23 cellular contexts compared by ENCODE assay signal in genomic region chr3:9994086-9994844, GRCh38. TPM values are rescaled to one million over a fixed set of nuclear protein-coding genes. Genes with fewer than 3 reads are reported as not detected.
DNase-seq lines count a peak whose midpoint lies in the region; ATAC-seq and TF ChIP-seq lines count a peak whose summit lies in the region.
"Had no signal": no experiment of that assay in that cellular context is flagged by ENCODE, and none has a peak within 500 bp of the region (broad histone marks: within the 10 kb centered on the region; RNA-seq: fewer than 3 reads in every experiment).

No MANE protein-coding gene starts in this region.

- no peak overlapping the region for H3K4ac ChIP-seq in IMR-90 (ENCODE audit: low read depth, low read length)

- no peak for TF ChIP-seq RAD21 in IMR-90 (IDR thresholded peaks at IDR 0.05; ENCODE audit: low read length)

- H3K14ac ChIP-seq in IMR-90 (replicated peaks; ENCODE audit: low read depth, low read length): no peak overlapping the region

- H2AK5ac ChIP-seq in IMR-90 (ENCODE audit: low read depth, low read length): no peak overlapping the region

- no peak overlapping the region for H3K4me3 Mint-ChIP-seq in stimulated activated naive B cell treated with anti-CD40 and anti-IgM and Interleukin-4, amounts not matched to agents 10 μg/mL and 1 μg/mL and 100 μg/mL, for 72 hours
- H3K4me3 Mint-ChIP-seq in naive thymus-derived CD4-positive, alpha-beta T cell: no peak overlapping the region
- H3K4me3 Mint-ChIP-seq: activated naive CD4-positive, alpha-beta T cell treated with anti-CD3 and anti-CD28 coated beads, Interleukin-2, amount 50 U/mL, for 24 hours; brain; GM23338 had no signal

- H3K4me3 ChIP-seq in IMR-90 (ENCODE audit: insufficient read depth, low read depth, low read length) (no peak overlapping the region; the same call in 1 of the 2 replicates), breast epithelium (no peak overlapping the region)
- H3K4me3 ChIP-seq in naive thymus-derived CD4-positive, alpha-beta T cell (ENCODE audit: low read length): no peak overlapping the region
- H3K4me3 ChIP-seq: GM12878, GM23338, pancreas, tibial artery had no signal

- H2BK15ac ChIP-seq in IMR-90 (ENCODE audit: low read depth, low read length): no peak overlapping the region

- H3K4me2 ChIP-seq in IMR-90 (ENCODE audit: low read depth, low read length): peak overlapping the region; percentile 74
- H3K4me2 ChIP-seq: GM23338 had no signal

- peaks cover 19 to 25% of the 10 kb centered on the region in 2 experiments for H3K79me1 ChIP-seq in IMR-90 (ENCODE audit: low read depth in 1 of 2, low read length in 2 of 2)

- H3K36me3 ChIP-seq in IMR-90 (ENCODE audit: control insufficient read depth, insufficient read depth, low read length) (peaks cover 6% of the 10 kb centered on the region; the same call in 1 of the 2 replicates), breast epithelium (no peaks in the 10 kb centered on the region)
- H3K36me3 ChIP-seq in naive thymus-derived CD4-positive, alpha-beta T cell (ENCODE audit: control insufficient read depth in 2 of 3, insufficient read depth in 3 of 3, low read length in 3 of 3): peaks cover 0 to 5% (median 0%) of the 10 kb centered on the region in 3 experiments
- H3K36me3 ChIP-seq: BE2C, pancreas had no signal

- 80% methylated on average over 1 of the region's 10 CpGs; no CpG with 5 or more reads in 1 of the 2 experiments for WGBS in IMR-90 (ENCODE audit: extremely low coverage in 2 of 2, insufficient read length in 1 of 2), 2 experiments

- H3K27ac Mint-ChIP-seq in stimulated activated naive B cell treated with anti-CD40 and anti-IgM and Interleukin-4, amounts not matched to agents 10 μg/mL and 1 μg/mL and 100 μg/mL, for 72 hours: peak overlapping the region; percentile 33
- H3K27ac Mint-ChIP-seq in naive thymus-derived CD4-positive, alpha-beta T cell: no peak overlapping the region
- H3K27ac Mint-ChIP-seq: GM23338 had no signal

- no peak overlapping the region for H2BK5ac ChIP-seq in IMR-90 (ENCODE audit: low read depth, low read length, poor library complexity, severe bottlenecking)

- H3K4me1 ChIP-seq in IMR-90 (ENCODE audit: control insufficient read depth, insufficient read depth, low read length): peaks cover 6% of the 10 kb centered on the region; the same call in 1 of the 2 replicates
- no peaks in the 10 kb centered on the region for H3K4me1 ChIP-seq in breast epithelium
- H3K4me1 ChIP-seq in naive thymus-derived CD4-positive, alpha-beta T cell (ENCODE audit: control insufficient read depth in 2 of 2, insufficient read depth in 2 of 2, low read length in 2 of 2): no peaks in the 10 kb centered on the region
- H3K4me1 ChIP-seq: BE2C, pancreas, tibial artery had no signal

- intact Hi-C loops in IMR-90 (cut with micrococcal nuclease) (no loop called here), breast epithelium (cut with DNase I; ENCODE audit: low total_unique reads) (no loop called here), left ventricle myocardium superior (cut with micrococcal nuclease) (no loop called here)
- intact Hi-C loops in naive thymus-derived CD4-positive, alpha-beta T cell (cut with micrococcal nuclease): loop anchor here in 1 of 2 donors (1.0 kb wide), 1 partner anchor 53 kb away; no protein-coding TSS in a partner anchor

- ATAC-seq in IMR-90 (ENCODE audit: low read depth): peak; percentile 94
- no peak for ATAC-seq in stimulated activated naive B cell treated with anti-CD40 and anti-IgM and Interleukin-4, amounts not matched to agents 10 μg/mL and 1 μg/mL and 100 μg/mL, for 72 hours (replicated peaks)
- no peak for ATAC-seq in naive thymus-derived CD4-positive, alpha-beta T cell
- no peak for ATAC-seq in left ventricle myocardium superior
- ATAC-seq: foreskin keratinocyte, GM12878, GM23338, Panc1, pancreas had no signal

- in situ Hi-C loops in IMR-90 (cut with MboI; ENCODE audit: low sequenced_read_pairs): no loop called here

- CTCF ChIA-PET in IMR-90 (lab: Yijun Ruan, JAX): no interaction called here
- CTCF ChIA-PET in naive thymus-derived CD4-positive, alpha-beta T cell (lab: Charles Lee): interaction anchor here (0.5 kb wide), 1 partner anchor 81 kb away, joined by 3 read pairs; no protein-coding TSS in a partner anchor

- no peak overlapping the region for H4K5ac ChIP-seq in IMR-90 (ENCODE audit: low read depth, low read length)

- H4K91ac ChIP-seq in IMR-90 (ENCODE audit: insufficient read depth, low read depth, low read length): no peak overlapping the region

- no peaks in the 10 kb centered on the region for H3K9me3 ChIP-seq in IMR-90 (ENCODE audit: control insufficient read depth, insufficient read depth, low read length)
- no peaks in the 10 kb centered on the region for H3K9me3 ChIP-seq in breast epithelium
- H3K9me3 ChIP-seq in naive thymus-derived CD4-positive, alpha-beta T cell (ENCODE audit: control insufficient read depth in 2 of 3, low read length in 3 of 3): no peaks in the 10 kb centered on the region
- H3K9me3 ChIP-seq: BE2C, pancreas, tibial artery had no signal

- H3K9me1 ChIP-seq in IMR-90 (ENCODE audit: insufficient read depth, low read length): peaks cover 3% of the 10 kb centered on the region; the same call in 1 of the 2 replicates

- H3K56ac ChIP-seq in IMR-90 (ENCODE audit: extremely low read depth, insufficient read depth, low read length): no peak overlapping the region

- H4K20me1 ChIP-seq in IMR-90 (ENCODE audit: insufficient read depth, low read length): no peaks in the 10 kb centered on the region

- H3K9me3 Mint-ChIP-seq in stimulated activated naive B cell treated with anti-CD40 and anti-IgM and Interleukin-4, amounts not matched to agents 10 μg/mL and 1 μg/mL and 100 μg/mL, for 72 hours: no peaks in the 10 kb centered on the region
- no peaks in the 10 kb centered on the region for H3K9me3 Mint-ChIP-seq in naive thymus-derived CD4-positive, alpha-beta T cell
- H3K9me3 Mint-ChIP-seq: activated naive CD4-positive, alpha-beta T cell treated with anti-CD3 and anti-CD28 coated beads, Interleukin-2, amount 50 U/mL, for 24 hours; brain; GM23338 had no signal

- no peak overlapping the region for H2AK9ac ChIP-seq in IMR-90 (replicated peaks; ENCODE audit: low read depth, low read length, poor library complexity)

- no peak overlapping the region for H3K9ac ChIP-seq in IMR-90 (ENCODE audit: low read depth, low read length)

- no peak overlapping the region for H2BK20ac ChIP-seq in IMR-90 (ENCODE audit: low read depth, low read length)

- TF ChIP-seq POLR2A in IMR-90 (IDR thresholded peaks at IDR 0.05; ENCODE audit: low read depth, low read length) (no peak), breast epithelium (IDR thresholded peaks at IDR 0.05) (no peak)

- no peak for TF ChIP-seq CTCF in IMR-90 (conservative IDR thresholded peaks at IDR 0.05; ENCODE audit: low read depth, low read length)
- TF ChIP-seq CTCF in breast epithelium (IDR thresholded peaks at IDR 0.05): no peak

- H3K4me1 Mint-ChIP-seq in stimulated activated naive B cell treated with anti-CD40 and anti-IgM and Interleukin-4, amounts not matched to agents 10 μg/mL and 1 μg/mL and 100 μg/mL, for 72 hours: no peaks in the 10 kb centered on the region
- peaks cover 0 to 3% (median 0%) of the 10 kb centered on the region in 7 donors for H3K4me1 Mint-ChIP-seq in naive thymus-derived CD4-positive, alpha-beta T cell
- H3K4me1 Mint-ChIP-seq: activated naive CD4-positive, alpha-beta T cell treated with anti-CD3 and anti-CD28 coated beads, Interleukin-2, amount 50 U/mL, for 24 hours; brain; GM23338 had no signal

- H3K27me3 Mint-ChIP-seq in stimulated activated naive B cell treated with anti-CD40 and anti-IgM and Interleukin-4, amounts not matched to agents 10 μg/mL and 1 μg/mL and 100 μg/mL, for 72 hours: no peaks in the 10 kb centered on the region
- H3K27me3 Mint-ChIP-seq in naive thymus-derived CD4-positive, alpha-beta T cell: no peaks in the 10 kb centered on the region
- H3K27me3 Mint-ChIP-seq: activated naive CD4-positive, alpha-beta T cell treated with anti-CD3 and anti-CD28 coated beads, Interleukin-2, amount 50 U/mL, for 24 hours; brain had no signal

- H3K27ac ChIP-seq in IMR-90 (ENCODE audit: insufficient read depth, low read length): peak overlapping the region; percentile 24; the same call in 1 of the 2 replicates
- H3K27ac ChIP-seq in breast epithelium: peak overlapping the region; percentile 68 to 69
- no peak overlapping the region for H3K27ac ChIP-seq in naive thymus-derived CD4-positive, alpha-beta T cell (ENCODE audit: low read depth, low read length)
- H3K27ac ChIP-seq: foreskin keratinocyte, HL-60, pancreas, tibial artery had no signal

- H2BK120ac ChIP-seq in IMR-90 (ENCODE audit: low read depth, low read length): no peak overlapping the region

- H2AFZ ChIP-seq in IMR-90 (replicated peaks; ENCODE audit: low read length, poor library complexity): no peak overlapping the region
- H2AFZ ChIP-seq: GM23338 had no signal

- H3K18ac ChIP-seq in IMR-90 (ENCODE audit: low read depth, low read length): peak overlapping the region; percentile 61; the same call in 1 of the 2 replicates

- BruUV-seq in IMR-90 (replicated peaks; lab: Mats Ljungman, UMichigan): no TSS peak

- DNase-seq in IMR-90 (peak; percentile 87), breast epithelium (ENCODE audit: low spot score in 2 of 2) (peak in 1 of 2 donors; percentile 7), iris pigment epithelial cell (ENCODE audit: low read depth) (peak; percentile 90), activated gamma-delta T cell treated with Interleukin-2 at 50 U/mL for 16 hours (no peak), GOT3 (lab: John Stamatoyannopoulos, UW) (no peak), left ventricle myocardium superior (no peak)
- DNase-seq in stimulated activated naive B cell treated with anti-CD40 and anti-IgM and Interleukin-4, amounts not matched to agents 10 μg/mL and 1 μg/mL and 100 μg/mL, for 72 hours: no peak
- no peak for DNase-seq in naive thymus-derived CD4-positive, alpha-beta T cell
- DNase-seq: BE2C, foreskin keratinocyte, KBM-7, NCI-H1092, NCI-H2081 treated with DMSO at 0.1 percent for 48 hours, NCI-H69, small intestine, tibial artery had no signal

- H3K23ac ChIP-seq in IMR-90 (ENCODE audit: low read depth, low read length): no peak overlapping the region

- peaks cover 11 to 29% of the 10 kb centered on the region in 2 donors for H3K36me3 Mint-ChIP-seq in stimulated activated naive B cell treated with anti-CD40 and anti-IgM and Interleukin-4, amounts not matched to agents 10 μg/mL and 1 μg/mL and 100 μg/mL, for 72 hours
- peaks cover 0 to 9% (median 5%) of the 10 kb centered on the region in 5 donors for H3K36me3 Mint-ChIP-seq in naive thymus-derived CD4-positive, alpha-beta T cell

- POLR2A ChIA-PET in IMR-90 (lab: Charles Lee; ENCODE audit: unreplicated experiment): interaction anchor here (0.7 kb wide), 1 partner anchor 14 kb away, joined by 3 read pairs; no protein-coding TSS in a partner anchor
- POLR2A ChIA-PET in naive thymus-derived CD4-positive, alpha-beta T cell (lab: Charles Lee): interaction anchor here (0.7 kb wide), 3 partner anchors 11 to 192 kb away, joined by 3 to 5 read pairs (median 4); no protein-coding TSS in a partner anchor

- no peak overlapping the region for H4K8ac ChIP-seq in IMR-90 (ENCODE audit: low read depth in 2 of 2, low read length in 2 of 2)

- H3K27me3 ChIP-seq in IMR-90 (ENCODE audit: control insufficient read depth, insufficient read depth, low read length) (no peaks in the 10 kb centered on the region), breast epithelium (no peaks in the 10 kb centered on the region)
- no peaks in the 10 kb centered on the region for H3K27me3 ChIP-seq in naive thymus-derived CD4-positive, alpha-beta T cell (ENCODE audit: control insufficient read depth in 2 of 2, insufficient read depth in 2 of 2, low read length in 2 of 2)
- H3K27me3 ChIP-seq: BE2C, foreskin keratinocyte, pancreas, tibial artery had no signal

- dilution Hi-C loops in IMR-90 (cut with HindIII; ENCODE audit: low sequenced_read_pairs, unreplicated experiment): no loop called here

RNA-seq across cellular contexts. Expression of gene EMC3, which starts 7.6 kb away (rescaled TPM):
- total RNA-seq in IMR-90 (2012; rRNA removed): 78.9 and 152 TPM in 2 replicates
- polyA plus RNA-seq in IMR-90 (2012; rRNA removed): 83.3 and 96.7 TPM in 2 replicates
- polyA plus RNA-seq in IMR-90 (2012; cell fraction: cytosol; rRNA removed): 25.8 and 65.5 TPM in 2 replicates
- 19.1 and 55.3 TPM in 2 replicates for polyA plus RNA-seq in IMR-90 (2012; cell fraction: nucleus; rRNA removed; ENCODE audit: low replicate concordance)
- total RNA-seq in breast epithelium: 10 to 100 TPM; 38.3 to 88.5 (median 42.9) TPM
- total RNA-seq in naive thymus-derived CD4-positive, alpha-beta T cell: 10 to 100 TPM; 33.2 to 55.6 (median 38.9) TPM
- 10 to 100 TPM; 38.3 to 55.0 TPM for polyA plus RNA-seq in naive thymus-derived CD4-positive, alpha-beta T cell
- total RNA-seq in left ventricle myocardium superior: 78.1 TPM

RNA-seq across cellular contexts. Expression of gene FANCD2, which starts 32.0 kb away (rescaled TPM):
- total RNA-seq in IMR-90 (2012; rRNA removed) (18.9 and 19.7 TPM in 2 replicates), breast epithelium (10 to 100 TPM in 1 of 3 donors, 1 to 10 TPM in 2; 3.7 to 12.9 (median 6.2) TPM), left ventricle myocardium superior (1.6 TPM)
- 7.2 and 8.9 TPM in 2 replicates for polyA plus RNA-seq in IMR-90 (2012; rRNA removed)
- 2.2 and 4.7 TPM in 2 replicates for polyA plus RNA-seq in IMR-90 (2012; cell fraction: cytosol; rRNA removed)
- polyA plus RNA-seq in IMR-90 (2012; cell fraction: nucleus; rRNA removed; ENCODE audit: low replicate concordance): 5.4 and 22.6 TPM in 2 replicates
- 10 to 100 TPM; 18.3 to 41.5 (median 34.1) TPM for total RNA-seq in naive thymus-derived CD4-positive, alpha-beta T cell
- polyA plus RNA-seq in naive thymus-derived CD4-positive, alpha-beta T cell: 1 to 10 TPM; 3.3 to 5.1 TPM

RNA-seq across cellular contexts. Expression of gene PRRT3, which starts 42.1 kb away (rescaled TPM):
- total RNA-seq in IMR-90 (2012; rRNA removed) (0.72 and 1.4 TPM in 2 replicates), breast epithelium (1 to 10 TPM in 2 of 3 donors, under 1 TPM in 1; 0.64 to 2.8 (median 2.0) TPM), left ventricle myocardium superior (0.35 TPM)
- polyA plus RNA-seq in IMR-90 (2012; rRNA removed): 4.1 and 4.2 TPM in 2 replicates
- 3.0 and 4.8 TPM in 2 replicates for polyA plus RNA-seq in IMR-90 (2012; cell fraction: cytosol; rRNA removed)
- polyA plus RNA-seq in IMR-90 (2012; cell fraction: nucleus; rRNA removed; ENCODE audit: low replicate concordance): 2.6 and 4.9 TPM in 2 replicates
- total RNA-seq in naive thymus-derived CD4-positive, alpha-beta T cell: 10 to 100 TPM in 2 of 5 experiments, 1 to 10 TPM in 3; 5.1 to 10.8 (median 8.8) TPM
- 1 to 10 TPM; 5.4 to 6.4 TPM for polyA plus RNA-seq in naive thymus-derived CD4-positive, alpha-beta T cell

Comparison
In these comparisons a context has a peak if more than half of its experiments do, and no peak if none do; other contexts are left out.
1. DNase-seq: peak in IMR-90 (single experiment) and iris pigment epithelial cell (single experiment); none in stimulated activated naive B cell treated with anti-CD40 and anti-IgM and Interleukin-4, amounts not matched to agents 10 μg/mL and 1 μg/mL and 100 μg/mL, for 72 hours (single experiment), naive thymus-derived CD4-positive, alpha-beta T cell (0 of 9), activated gamma-delta T cell treated with Interleukin-2 at 50 U/mL for 16 hours (single experiment), GOT3 (single experiment) and left ventricle myocardium superior (single experiment).